ENCODE assay signal across 8 cellular contexts in the genomic region with DNA sequence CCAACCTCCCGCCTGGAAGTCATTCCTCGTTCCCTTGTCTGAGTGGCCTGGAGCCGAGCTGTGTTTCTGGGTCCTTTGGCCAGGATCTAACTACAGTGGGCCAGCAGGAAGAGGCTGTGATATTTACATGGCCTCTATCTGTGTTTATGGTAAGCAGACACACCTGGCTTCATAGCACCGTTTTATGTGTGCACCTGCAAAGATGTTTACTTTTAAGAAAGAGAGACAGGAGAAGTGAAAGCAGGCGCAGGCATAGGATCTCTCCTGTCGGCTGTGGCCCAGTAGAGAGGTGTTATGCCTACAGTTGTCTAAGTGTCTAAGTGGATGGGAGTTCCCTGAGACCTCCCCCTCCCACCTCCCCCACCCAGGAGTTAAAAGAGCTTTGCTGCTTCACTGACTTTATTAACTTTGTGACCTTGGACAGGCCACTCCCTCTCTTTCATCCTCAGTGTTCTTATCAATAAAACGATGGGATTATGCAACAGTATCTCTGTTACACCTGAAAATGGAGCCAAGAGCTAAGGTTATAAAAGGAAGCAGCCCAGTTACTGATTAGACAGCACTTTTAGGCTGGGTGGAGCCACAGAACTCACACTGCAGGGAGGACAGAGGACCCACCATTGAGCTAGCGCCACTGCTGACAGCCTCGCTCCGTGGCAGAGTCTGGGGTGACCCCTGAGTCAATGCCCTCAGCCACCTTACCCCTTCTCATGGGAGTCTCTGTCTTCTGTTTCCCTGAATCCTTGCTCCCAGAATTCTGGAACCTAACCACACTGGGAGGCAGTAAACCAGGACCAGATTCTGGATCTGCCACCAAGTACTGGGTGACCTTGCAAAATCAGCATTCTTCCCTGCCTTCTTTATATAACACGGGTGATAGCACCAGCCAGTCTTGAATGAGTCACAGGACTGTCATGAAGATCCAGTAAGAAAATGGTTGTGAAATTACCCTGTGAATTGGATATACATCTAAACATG. TPM values are rescaled to one million over a fixed set of nuclear protein-coding genes. Genes with fewer than 3 reads are reported as not detected.
DNase-seq lines count a peak whose midpoint lies in the region; ATAC-seq, FAIRE-seq and TF ChIP-seq lines count a peak whose summit lies in the region.

No MANE protein-coding gene starts in this region.

- peaks cover 9% of the 10 kb centered on the region for H3K9me3 Mint-ChIP-seq in Caco-2 (ENCODE audit: unreplicated experiment)
- H3K9me3 Mint-ChIP-seq in activated T-helper 17 cell treated with anti-CD3 and anti-CD28 coated beads, Interleukin-2, amount 50 U/mL, for 72 hours: no peaks in the 10 kb centered on the region

- H3K9me3 ChIP-seq in Caco-2 (no peaks in the 10 kb centered on the region), colonic mucosa (no peaks in the 10 kb centered on the region), pancreas (no peaks in the 10 kb centered on the region)

- H3K36me3 Mint-ChIP-seq in Caco-2 (ENCODE audit: insufficient read depth, unreplicated experiment): peaks cover 56% of the 10 kb centered on the region
- H3K36me3 Mint-ChIP-seq in activated T-helper 17 cell treated with anti-CD3 and anti-CD28 coated beads, Interleukin-2, amount 50 U/mL, for 72 hours (ENCODE audit: low read depth): no peaks in the 10 kb centered on the region

- POLR2A ChIA-PET in Caco-2 (lab: Charles Lee): interaction anchor here (0.6 to 1.8 kb wide), 21 partner anchors 11 to 809 kb away, joined by 3 to 22 read pairs (median 5); a partner anchor contains a TSS

- H3K27ac ChIP-seq in colonic mucosa (peak overlapping the region; percentile 94), pancreas (peak overlapping the region; percentile 55 to 83 (median 78))

- peak overlapping the region; percentile 58 for H3K4me3 Mint-ChIP-seq in Caco-2 (ENCODE audit: unreplicated experiment)
- no peak overlapping the region for H3K4me3 Mint-ChIP-seq in activated T-helper 17 cell treated with anti-CD3 and anti-CD28 coated beads, Interleukin-2, amount 50 U/mL, for 72 hours

- CTCF ChIA-PET in Caco-2 (lab: Charles Lee): interaction anchor here (0.6 to 1.6 kb wide), 16 partner anchors 9 to 897 kb away, joined by 3 to 45 read pairs (median 4); a partner anchor contains a TSS

- H3K4me1 ChIP-seq in Caco-2: peaks cover 56% of the 10 kb centered on the region
- peaks cover 24% of the 10 kb centered on the region for H3K4me1 ChIP-seq in colonic mucosa
- H3K4me1 ChIP-seq in pancreas: peaks cover 34 to 48% (median 47%) of the 10 kb centered on the region in 3 donors

- H3K27ac Mint-ChIP-seq in Caco-2 (ENCODE audit: unreplicated experiment): peak overlapping the region; percentile 92
- no peak overlapping the region for H3K27ac Mint-ChIP-seq in activated T-helper 17 cell treated with anti-CD3 and anti-CD28 coated beads, Interleukin-2, amount 50 U/mL, for 72 hours

- peak overlapping the region; percentile 63 to 89 for H3K9ac ChIP-seq in colonic mucosa (ENCODE audit: low read depth in 2 of 2, low read length in 2 of 2)

- DNase-seq in Caco-2 (peak; percentile 94 to 99), NCI-H2107 treated with DMSO at 0.1 percent for 48 hours (lab: John Stamatoyannopoulos, UW; ENCODE audit: unreplicated experiment) (peak; percentile 98), colonic mucosa (peak; percentile 87), pancreas (peak in 4 of 6 donors; percentile 52 to 71 (median 66))

- ATAC-seq in HG02678 (IDR thresholded peaks at IDR 0.05; ENCODE audit: unreplicated experiment): peak; percentile 76
- ATAC-seq in pancreas: peak; percentile 78 to 87 (median 79)
- no peak for ATAC-seq in GM21423 (IDR thresholded peaks at IDR 0.05; ENCODE audit: unreplicated experiment)
- ATAC-seq in HG03196 (IDR thresholded peaks at IDR 0.05; ENCODE audit: unreplicated experiment): no peak
- no peak for ATAC-seq in activated T-helper 17 cell treated with anti-CD3 and anti-CD28 coated beads, Interleukin-2, amount 50 U/mL, for 72 hours (replicated peaks)

- TSS peak; percentile 64 for BruUV-seq in Caco-2 (replicated peaks; lab: Mats Ljungman, UMichigan)

- no peaks in the 10 kb centered on the region for H3K27me3 Mint-ChIP-seq in Caco-2 (ENCODE audit: insufficient read depth, unreplicated experiment)
- H3K27me3 Mint-ChIP-seq in activated T-helper 17 cell treated with anti-CD3 and anti-CD28 coated beads, Interleukin-2, amount 50 U/mL, for 72 hours: peaks cover 6% of the 10 kb centered on the region

- H3K27me3 ChIP-seq in Caco-2 (replicated peaks; ENCODE audit: control insufficient read depth, insufficient read depth, low read length) (no peaks in the 10 kb centered on the region), colonic mucosa (no peaks in the 10 kb centered on the region), pancreas (no peaks in the 10 kb centered on the region)

- H3K36me3 ChIP-seq in Caco-2 (ENCODE audit: control insufficient read depth, insufficient read depth, low read length) (peaks cover 6% of the 10 kb centered on the region), colonic mucosa (no peaks in the 10 kb centered on the region), pancreas (no peaks in the 10 kb centered on the region)

- TF ChIP-seq CTCF in Caco-2 (IDR thresholded peaks at IDR 0.05; ENCODE audit: insufficient read depth in 1 of 2, low read depth in 1 of 2, low read length in 1 of 2, severe bottlenecking in 1 of 2, unreplicated experiment in 1 of 2): peak in 1 of 2 experiments; percentile 8
- TF ChIP-seq CTCF in colonic mucosa (IDR thresholded peaks at IDR 0.05): no peak
- TF ChIP-seq CTCF in pancreas (IDR thresholded peaks at IDR 0.05): no peak

- peak; percentile 57 for FAIRE-seq in pancreas (lab: Jason Lieb, UNC)

- peak overlapping the region; percentile 32 for H3K4me3 ChIP-seq in Caco-2 (ENCODE audit: low read depth, low read length)
- peak overlapping the region; percentile 9 for H3K4me3 ChIP-seq in colonic mucosa
- peak overlapping the region in 1 of 4 donors; percentile 8 for H3K4me3 ChIP-seq in pancreas

- intact Hi-C loops in Caco-2 (cut with micrococcal nuclease; ENCODE audit: unreplicated experiment): loop anchor here (1.0 kb wide), 6 partner anchors 21 to 258 kb away; no protein-coding TSS in a partner anchor
- intact Hi-C loops in colonic mucosa (cut with DNase I): no loop called here
- intact Hi-C loops in pancreas (cut with DNase I): no loop called here

- 11 to 13% methylated on average over 11 of the region's 11 CpGs for WGBS in pancreas, 2 donors

- H3K4me1 Mint-ChIP-seq in Caco-2 (ENCODE audit: low read depth, unreplicated experiment): peaks cover 56% of the 10 kb centered on the region
- H3K4me1 Mint-ChIP-seq in activated T-helper 17 cell treated with anti-CD3 and anti-CD28 coated beads, Interleukin-2, amount 50 U/mL, for 72 hours: no peaks in the 10 kb centered on the region

RNA-seq across cellular contexts. Expression of a gene that starts 22.0 kb away (rescaled TPM):
- total RNA-seq in Caco-2 (2022) (298 and 304 TPM in 2 replicates), colonic mucosa (100 to 1,000 TPM; 537 to 604 TPM), pancreas (100 to 1,000 TPM in 1 of 6 donors, 10 to 100 TPM in 5; 37.5 to 101 (median 48.5) TPM)
- 10 to 100 TPM; 43.8 to 57.9 TPM for polyA plus RNA-seq in pancreas
- total RNA-seq in activated T-helper 17 cell treated with anti-CD3 and anti-CD28 coated beads, Interleukin-2, amount 50 U/mL, for 72 hours: under 1 TPM in 1 of 2 donors, not detected in 1; 0.09 TPM

Comparison
In these comparisons a context has a peak if more than half of its experiments do, and no peak if none do; other contexts are left out.
1. ATAC-seq: peak in HG02678 (single experiment) and pancreas (4 of 4); none in GM21423 (single experiment), HG03196 (single experiment) and activated T-helper 17 cell treated with anti-CD3 and anti-CD28 coated beads, Interleukin-2, amount 50 U/mL, for 72 hours (single experiment).
2. RNA of a gene that starts 22.0 kb away (total RNA-seq): 537 to 604 TPM in colonic mucosa, 298 to 304 TPM in Caco-2 and 37.5 to 101 TPM in pancreas; 0.09 TPM in activated T-helper 17 cell treated with anti-CD3 and anti-CD28 coated beads, Interleukin-2, amount 50 U/mL, for 72 hours; every median in the first group is over 10 times any median in the second.
3. Peak in every context shown above with its lines, with median percentiles within 50 percentile points of each other: DNase-seq.